14 cellular contexts compared by ENCODE assay signal in genomic region chr1:180117764-180118116, GRCh38. TPM values are rescaled to one million over a fixed set of nuclear protein-coding genes. Genes with fewer than 3 reads are reported as not detected.
A peak's percentile ranks its signal among the peaks of the same experiment; 100 is the strongest.
DNase-seq lines count a peak whose midpoint lies in the region; ATAC-seq, FAIRE-seq and TF ChIP-seq lines count a peak whose summit lies in the region.
"Had no signal": no experiment of that assay in that cellular context is flagged by ENCODE, and none has a peak within 500 bp of the region (broad histone marks: within the 10 kb centered on the region; RNA-seq: fewer than 3 reads in every experiment).

No MANE protein-coding gene starts in this region.

- H3K4me1 Mint-ChIP-seq in T-cell: no peaks in the 10 kb centered on the region
- H3K4me1 Mint-ChIP-seq: activated CD8-positive, alpha-beta memory T cell treated with anti-CD3 and anti-CD28 coated beads, Interleukin-2, amount 10 ng/mL, durations not matched to agents 7 days and 5 days; IgD-negative memory B cell had no signal

- H3K9me3 ChIP-seq in RWPE2 (ENCODE audit: severe bottlenecking) (no peaks in the 10 kb centered on the region), small intestine (ENCODE audit: control insufficient read depth, low read depth) (no peaks in the 10 kb centered on the region)

- peak; percentile 78 for ATAC-seq in RWPE2 (ENCODE audit: low read depth)
- ATAC-seq in GM19023 (IDR thresholded peaks at IDR 0.05; ENCODE audit: unreplicated experiment): no peak
- no peak for ATAC-seq in T-cell (replicated peaks in 1 of 4)
- ATAC-seq: activated CD8-positive, alpha-beta memory T cell treated with anti-CD3 and anti-CD28 coated beads, Interleukin-2, amount 10 ng/mL, durations not matched to agents 7 days and 5 days; naive thymus-derived CD8-positive, alpha-beta T cell had no signal

- H3K27ac ChIP-seq in RWPE2 (ENCODE audit: poor library complexity, severe bottlenecking) (peak overlapping the region; percentile 60), small intestine (ENCODE audit: low read depth in 1 of 2, low read length in 1 of 2) (no peak overlapping the region)

- no peaks in the 10 kb centered on the region for H3K27me3 Mint-ChIP-seq in T-cell
- H3K27me3 Mint-ChIP-seq: activated CD8-positive, alpha-beta memory T cell treated with anti-CD3 and anti-CD28 coated beads, Interleukin-2, amount 10 ng/mL, durations not matched to agents 7 days and 5 days; IgD-negative memory B cell; naive thymus-derived CD8-positive, alpha-beta T cell had no signal

- CTCF ChIA-PET in T-cell (lab: Charles Lee): no interaction called here

- TF ChIP-seq CTCF in RWPE2 (IDR thresholded peaks at IDR 0.05; ENCODE audit: poor library complexity, severe bottlenecking): no peak

- H3K36me3 ChIP-seq in RWPE2 (ENCODE audit: low read depth) (peaks cover 2% of the 10 kb centered on the region), small intestine (ENCODE audit: control insufficient read depth in 2 of 2, insufficient read depth in 2 of 2, low read length in 2 of 2) (no peaks in the 10 kb centered on the region)

- H3K27me3 ChIP-seq in RWPE2 (ENCODE audit: insufficient read depth, poor library complexity, severe bottlenecking) (no peaks in the 10 kb centered on the region), small intestine (ENCODE audit: control insufficient read depth in 2 of 2, insufficient read depth in 2 of 2, low read length in 2 of 2) (no peaks in the 10 kb centered on the region)

- H3K36me3 Mint-ChIP-seq in T-cell: peaks cover 16% of the 10 kb centered on the region

- FAIRE-seq in small intestine (lab: Jason Lieb, UNC): no peak
- FAIRE-seq: TTC549 had no signal

- WGBS in small intestine, 3 donors: 84 to 93% (median 93%) methylated on average over 2 of the region's 2 CpGs

- H3K4me1 ChIP-seq in RWPE2 (ENCODE audit: insufficient read depth, poor library complexity, severe bottlenecking) (peaks cover 21% of the 10 kb centered on the region), small intestine (ENCODE audit: control insufficient read depth in 2 of 2, insufficient read depth in 1 of 2, low read depth in 1 of 2, low read length in 1 of 2) (no peaks in the 10 kb centered on the region)

- H3K9me3 Mint-ChIP-seq in T-cell: peaks cover 0 to 4% (median 0%) of the 10 kb centered on the region in 3 donors
- H3K9me3 Mint-ChIP-seq: IgD-negative memory B cell had no signal

- POLR2A ChIA-PET in T-cell (lab: Charles Lee): no interaction called here

- peak; percentile 78 for DNase-seq in GM03348 (ENCODE audit: low spot score)
- no peak for DNase-seq in RWPE2 (ENCODE audit: low spot score)
- DNase-seq in fibroblast of the conjunctiva (ENCODE audit: low read depth): peak; percentile 43
- DNase-seq in renal cortical epithelial cell (ENCODE audit: low read depth): peak; percentile 38
- DNase-seq in small intestine: no peak
- DNase-seq in NCI-H510A (lab: John Stamatoyannopoulos, UW): no peak
- no peak for DNase-seq in T-cell
- DNase-seq: activated CD8-positive, alpha-beta memory T cell treated with anti-CD3 and anti-CD28 coated beads, Interleukin-2, amount 10 ng/mL, durations not matched to agents 7 days and 5 days; naive thymus-derived CD8-positive, alpha-beta T cell; NCI-H2081 treated with DMSO at 0.1 percent for 48 hours; stimulated activated CD4-positive, alpha-beta T cell treated with anti-CD3 and anti-CD28 coated beads, Interleukin-15, amount 100 ng/mL, for 24 hours had no signal

- H3K27ac Mint-ChIP-seq in T-cell: no peak overlapping the region
- H3K27ac Mint-ChIP-seq: activated CD8-positive, alpha-beta memory T cell treated with anti-CD3 and anti-CD28 coated beads, Interleukin-2, amount 10 ng/mL, durations not matched to agents 7 days and 5 days; IgD-negative memory B cell; naive thymus-derived CD8-positive, alpha-beta T cell had no signal

- H3K4me3 ChIP-seq in RWPE2 (ENCODE audit: severe bottlenecking) (no peak overlapping the region), small intestine (ENCODE audit: low read depth in 1 of 2, low read length in 2 of 2) (no peak overlapping the region)

- no peak overlapping the region for H3K4me3 Mint-ChIP-seq in T-cell
- H3K4me3 Mint-ChIP-seq: activated CD8-positive, alpha-beta memory T cell treated with anti-CD3 and anti-CD28 coated beads, Interleukin-2, amount 10 ng/mL, durations not matched to agents 7 days and 5 days; IgD-negative memory B cell had no signal

RNA-seq across cellular contexts. Expression of gene QSOX1, which starts 36.9 kb away (rescaled TPM):
- 132 and 199 TPM in 2 replicates for total RNA-seq in renal cortical epithelial cell
- 100 to 1,000 TPM in 1 of 3 donors, 10 to 100 TPM in 2; 18.1 to 115 (median 41.1) TPM for polyA plus RNA-seq in small intestine
- total RNA-seq in T-cell: 10 to 100 TPM; 19.7 to 32.5 (median 28.2) TPM

Comparison
In these comparisons a context has a peak if more than half of its experiments do, and no peak if none do; other contexts are left out.
1. DNase-seq: peak in GM03348 (single experiment), fibroblast of the conjunctiva (single experiment) and renal cortical epithelial cell (single experiment); none in RWPE2 (single experiment), small intestine (single experiment), NCI-H510A (single experiment) and T-cell (0 of 34).